ENCODE assay signal across 8 cellular contexts in genomic region chr17:41308918-41309359, GRCh38. TPM values are rescaled to one million over a fixed set of nuclear protein-coding genes. Genes with fewer than 3 reads are reported as not detected.
DNase-seq lines count a peak whose midpoint lies in the region; ATAC-seq and TF ChIP-seq lines count a peak whose summit lies in the region.

Gene KRTAP16-1, minus strand, starts transcription at chr17:41309309. Its CDS starts 56 bp downstream, at chr17:41309253.

- peak; percentile 75 for ATAC-seq in activated T-helper 17 cell treated with anti-CD3 and anti-CD28 coated beads, Interleukin-2, amount 50 U/mL, for 72 hours (replicated peaks)
- ATAC-seq in natural killer cell (peak in 2 of 3 donors; percentile 54 to 63), gastrocnemius medialis (no peak), GM19035 (IDR thresholded peaks at IDR 0.05; ENCODE audit: unreplicated experiment) (no peak), GM18870 (IDR thresholded peaks at IDR 0.05; ENCODE audit: unreplicated experiment) (no peak)

- no TSS peak for BruUV-seq in OCI-LY7 (replicated peaks; lab: Mats Ljungman, UMichigan)

- peak within 1 kb of the TSS; percentile 5 to 41 for H3K4me3 ChIP-seq in CD4-positive, alpha-beta memory T cell (ENCODE audit: low read length in 2 of 2)
- H3K4me3 ChIP-seq in OCI-LY7 (ENCODE audit: low read depth, low read length, poor library complexity, severe bottlenecking) (no peak within 1 kb of the TSS), gastrocnemius medialis (no peak within 1 kb of the TSS)

- POLR2A ChIA-PET in CD4-positive, alpha-beta memory T cell (lab: Charles Lee; ENCODE audit: partially characterized antibody) = interaction anchor here (0.6 to 3.1 kb wide), 27 partner anchors 12 to 387 kb away, joined by 3 to 75 read pairs (median 4); partner anchors contain the start of genes EIF1 and KRTAP4-6
- POLR2A ChIA-PET in OCI-LY7 (lab: Charles Lee) = interaction anchor here (0.6 kb wide), 1 partner anchor 96 kb away, joined by 3 read pairs; no protein-coding TSS in a partner anchor

- no peaks in the 10 kb centered on the region for H3K27me3 ChIP-seq in CD4-positive, alpha-beta memory T cell (ENCODE audit: insufficient read depth, low read length)
- peaks cover 2 to 18% (median 10%) of the 10 kb centered on the region in 3 donors for H3K27me3 ChIP-seq in gastrocnemius medialis

- no peak within 1 kb of the TSS for H2AFZ ChIP-seq in OCI-LY7 (ENCODE audit: low read length)

- DNase-seq in CD4-positive, alpha-beta memory T cell = peak in 1 of 5 donors; percentile 84
- DNase-seq in OCI-LY7 (ENCODE audit: low spot score) = no peak
- DNase-seq in natural killer cell = no peak
- DNase-seq in gastrocnemius medialis = no peak
- no peak for DNase-seq in epidermal melanocyte (ENCODE audit: insufficient read length, low spot score)

- no peak for TF ChIP-seq CTCF in OCI-LY7 (conservative IDR thresholded peaks at IDR 0.05; ENCODE audit: low read length)
- TF ChIP-seq CTCF in natural killer cell (IDR thresholded peaks at IDR 0.05) = no peak
- TF ChIP-seq CTCF in gastrocnemius medialis (IDR thresholded peaks at IDR 0.05 in 4 of 5, conservative IDR thresholded peaks at IDR 0.05 in 1 of 5) = no peak

- intact Hi-C loops in CD4-positive, alpha-beta memory T cell (cut with micrococcal nuclease) = loop anchor here (1.0 to 5.0 kb wide), 3 partner anchors 30 to 182 kb away; no protein-coding TSS in a partner anchor
- intact Hi-C loops in OCI-LY7 (cut with micrococcal nuclease; ENCODE audit: unreplicated experiment) = loop anchor here (5.0 kb wide), 1 partner anchor 187 kb away; the partner anchor contains the start of gene KRTAP4-12
- intact Hi-C loops in natural killer cell (cut with micrococcal nuclease) = no loop called here
- intact Hi-C loops in gastrocnemius medialis (cut with DNase I; ENCODE audit: low total_unique reads) = no loop called here

- no peaks in the 10 kb centered on the region for H4K20me1 ChIP-seq in OCI-LY7 (ENCODE audit: insufficient read depth, low read length)

- H3K4me1 Mint-ChIP-seq in CD4-positive, alpha-beta memory T cell = peaks cover 55 to 63% (median 58%) of the 10 kb centered on the region in 4 donors
- H3K4me1 Mint-ChIP-seq in activated T-helper 17 cell treated with anti-CD3 and anti-CD28 coated beads, Interleukin-2, amount 50 U/mL, for 72 hours = peaks cover 39% of the 10 kb centered on the region
- peaks cover 45 to 49% of the 10 kb centered on the region in 2 donors for H3K4me1 Mint-ChIP-seq in natural killer cell

- no peaks in the 10 kb centered on the region for H3K36me3 Mint-ChIP-seq in CD4-positive, alpha-beta memory T cell
- no peaks in the 10 kb centered on the region for H3K36me3 Mint-ChIP-seq in activated T-helper 17 cell treated with anti-CD3 and anti-CD28 coated beads, Interleukin-2, amount 50 U/mL, for 72 hours (ENCODE audit: low read depth)
- no peaks in the 10 kb centered on the region for H3K36me3 Mint-ChIP-seq in natural killer cell

- TF ChIP-seq POLR2A in gastrocnemius medialis (IDR thresholded peaks at IDR 0.05) = no peak

- in situ Hi-C loops in gastrocnemius medialis (cut with MboI; ENCODE audit: low sequenced_read_pairs in 4 of 4) = loop anchor here in 1 of 4 donors (25.0 kb wide), 1 partner anchor 397 kb away; no protein-coding TSS in a partner anchor

- no peaks in the 10 kb centered on the region for H3K9me3 Mint-ChIP-seq in CD4-positive, alpha-beta memory T cell
- no peaks in the 10 kb centered on the region for H3K9me3 Mint-ChIP-seq in activated T-helper 17 cell treated with anti-CD3 and anti-CD28 coated beads, Interleukin-2, amount 50 U/mL, for 72 hours
- H3K9me3 Mint-ChIP-seq in natural killer cell = no peaks in the 10 kb centered on the region

- CTCF ChIA-PET in CD4-positive, alpha-beta memory T cell (lab: Charles Lee; ENCODE audit: partially characterized antibody) = interaction anchor here (0.8 to 3.4 kb wide), 12 partner anchors 8 to 399 kb away, joined by 3 to 55 read pairs (median 4); partner anchors contain the start of gene EIF1
- CTCF ChIA-PET in OCI-LY7 (lab: Charles Lee; ENCODE audit: unreplicated experiment) = no interaction called here

- no peaks in the 10 kb centered on the region for H3K27me3 Mint-ChIP-seq in CD4-positive, alpha-beta memory T cell
- no peaks in the 10 kb centered on the region for H3K27me3 Mint-ChIP-seq in activated T-helper 17 cell treated with anti-CD3 and anti-CD28 coated beads, Interleukin-2, amount 50 U/mL, for 72 hours
- H3K27me3 Mint-ChIP-seq in natural killer cell (ENCODE audit: low read depth in 2 of 2) = peaks cover 0 to 4% of the 10 kb centered on the region in 2 donors

- peaks cover 59% of the 10 kb centered on the region for H3K4me1 ChIP-seq in CD4-positive, alpha-beta memory T cell (ENCODE audit: insufficient read depth, low read length)
- H3K4me1 ChIP-seq in OCI-LY7 (ENCODE audit: insufficient read depth, low read length, poor library complexity, severe bottlenecking) (peaks cover 10% of the 10 kb centered on the region), gastrocnemius medialis (peaks cover 7 to 8% of the 10 kb centered on the region in 2 donors)

- no peaks in the 10 kb centered on the region for H3K9me2 ChIP-seq in OCI-LY7 (ENCODE audit: insufficient read depth, low read length)

- peak within 1 kb of the TSS; percentile 62 for H3K27ac ChIP-seq in CD4-positive, alpha-beta memory T cell (ENCODE audit: low read depth, low read length)
- H3K27ac ChIP-seq in OCI-LY7 (ENCODE audit: low read depth, low read length, poor library complexity, severe bottlenecking) (no peak within 1 kb of the TSS), gastrocnemius medialis (no peak within 1 kb of the TSS)

- H3K36me3 ChIP-seq in CD4-positive, alpha-beta memory T cell (ENCODE audit: insufficient read depth, low read length) = no peaks in the 10 kb centered on the region
- H3K36me3 ChIP-seq in OCI-LY7 (ENCODE audit: insufficient read depth, low read length) = no peaks in the 10 kb centered on the region
- no peaks in the 10 kb centered on the region for H3K36me3 ChIP-seq in gastrocnemius medialis

- peak within 1 kb of the TSS; percentile 96 to 98 (median 97) for H3K27ac Mint-ChIP-seq in CD4-positive, alpha-beta memory T cell
- H3K27ac Mint-ChIP-seq in activated T-helper 17 cell treated with anti-CD3 and anti-CD28 coated beads, Interleukin-2, amount 50 U/mL, for 72 hours = peak within 1 kb of the TSS; percentile 94
- H3K27ac Mint-ChIP-seq in natural killer cell = peak within 1 kb of the TSS; percentile 86 to 89

- no peaks in the 10 kb centered on the region for H3K79me2 ChIP-seq in OCI-LY7 (ENCODE audit: insufficient read depth, low read depth, low read length)

- peak within 1 kb of the TSS; percentile 37 for H3K4me2 ChIP-seq in OCI-LY7 (ENCODE audit: low read length)

- peak within 1 kb of the TSS; percentile 65 to 82 (median 78) for H3K4me3 Mint-ChIP-seq in CD4-positive, alpha-beta memory T cell
- peak within 1 kb of the TSS; percentile 84 for H3K4me3 Mint-ChIP-seq in activated T-helper 17 cell treated with anti-CD3 and anti-CD28 coated beads, Interleukin-2, amount 50 U/mL, for 72 hours
- peak within 1 kb of the TSS; percentile 81 for H3K4me3 Mint-ChIP-seq in natural killer cell

- no peaks in the 10 kb centered on the region for H3K9me3 ChIP-seq in CD4-positive, alpha-beta memory T cell (ENCODE audit: control insufficient read depth in 1 of 2, low read length in 2 of 2)
- H3K9me3 ChIP-seq in OCI-LY7 (ENCODE audit: low read length) (no peaks in the 10 kb centered on the region), gastrocnemius medialis (no peaks in the 10 kb centered on the region)

RNA-seq across cellular contexts. Expression of gene KRTAP16-1, which starts in this region (rescaled TPM):
- total RNA-seq in CD4-positive, alpha-beta memory T cell = under 1 TPM in 1 of 2 experiments, not detected in 1; 0.28 TPM
- not detected for polyA plus RNA-seq in CD4-positive, alpha-beta memory T cell
- total RNA-seq in OCI-LY7 (2014; rRNA removed; shearing (Covaris generic)) = not detected in 2 replicates
- total RNA-seq in OCI-LY7 (2022) = not detected in 2 replicates
- under 1 TPM; 0.15 to 0.26 TPM for total RNA-seq in activated T-helper 17 cell treated with anti-CD3 and anti-CD28 coated beads, Interleukin-2, amount 50 U/mL, for 72 hours
- under 1 TPM; 0.16 to 0.23 (median 0.23) TPM for total RNA-seq in natural killer cell
- total RNA-seq in gastrocnemius medialis = not detected

Comparison
In these comparisons a context has a peak if more than half of its experiments do, and no peak if none do; other contexts are left out.
1. Peak in ATAC-seq in activated T-helper 17 cell treated with anti-CD3 and anti-CD28 coated beads, Interleukin-2, amount 50 U/mL, for 72 hours; RNA of the gene not detected or under 1 TPM.
2. Peak in ATAC-seq in natural killer cell; RNA of the gene not detected or under 1 TPM.
3. H3K4me3 ChIP-seq: peak in CD4-positive, alpha-beta memory T cell (2 of 2); none in OCI-LY7 (single experiment) and gastrocnemius medialis (0 of 4).
4. intact Hi-C loops: an anchor here in CD4-positive, alpha-beta memory T cell (1.0 to 5.0 kb wide) and OCI-LY7 (5.0 kb wide); none called in natural killer cell and gastrocnemius medialis.
5. Peak in every context shown above with its lines, with median percentiles within 50 percentile points of each other: H3K27ac Mint-ChIP-seq and H3K4me3 Mint-ChIP-seq.